1 cellular context compared by ENCODE assay signal in the genomic region with DNA sequence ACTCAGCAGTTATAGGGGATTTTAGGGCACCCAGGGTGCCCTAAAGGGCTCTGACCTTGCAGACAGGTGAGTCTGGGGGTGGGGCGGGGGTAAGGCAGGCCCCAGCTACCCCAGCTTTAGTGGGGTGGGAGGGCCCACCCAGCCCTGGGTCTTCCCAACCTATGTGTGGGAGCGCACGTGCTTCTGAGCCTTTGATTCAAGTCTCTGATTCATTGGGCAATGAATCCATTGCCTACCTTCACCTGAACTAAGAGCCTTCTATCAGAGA.
TF ChIP-seq lines count a peak whose summit lies in the region.

No MANE protein-coding gene starts in this region.

TF ChIP-seq in endothelial cell of umbilical vein, 7 proteins besides CTCF, POLR2A, EP300 and RAD21:
- no peak for TF ChIP-seq POLR2AphosphoS5 (IDR thresholded peaks at IDR 0.05; ENCODE audit: insufficient read depth, low read depth, low read length)
- TF ChIP-seq JUN (IDR thresholded peaks at IDR 0.05; ENCODE audit: borderline replicate concordance, insufficient read depth, insufficient read length, low read depth) = no peak
- TF ChIP-seq MYC (IDR thresholded peaks at IDR 0.05; ENCODE audit: low read depth, low read length) = no peak
- TF ChIP-seq GATA2 (IDR thresholded peaks at IDR 0.05; ENCODE audit: insufficient read depth, insufficient read length, low read depth, low read length) = no peak
- no peak for TF ChIP-seq EZH2 (IDR thresholded peaks at IDR 0.05; ENCODE audit: borderline replicate concordance, low read depth, low read length, severe bottlenecking)
- no peak for TF ChIP-seq FOS (IDR thresholded peaks at IDR 0.05; ENCODE audit: borderline replicate concordance, insufficient read depth, low read length)
- TF ChIP-seq, protein P1, sequence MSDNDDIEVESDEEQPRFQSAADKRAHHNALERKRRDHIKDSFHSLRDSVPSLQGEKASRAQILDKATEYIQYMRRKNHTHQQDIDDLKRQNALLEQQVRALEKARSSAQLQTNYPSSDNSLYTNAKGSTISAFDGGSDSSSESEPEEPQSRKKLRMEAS (IDR thresholded peaks at IDR 0.05; ENCODE audit: insufficient read depth, insufficient read length) = no peak
